ENCODE assay signal across 11 cellular contexts in genomic region chr9:104091028-104091590, GRCh38. TPM values are rescaled to one million over a fixed set of nuclear protein-coding genes. Genes with fewer than 3 reads are reported as not detected.
DNase-seq lines count a peak whose midpoint lies in the region; ATAC-seq and TF ChIP-seq lines count a peak whose summit lies in the region.
"Had no signal": no experiment of that assay in that cellular context is flagged by ENCODE, and none has a peak within 500 bp of the region (broad histone marks: within the 10 kb centered on the region; RNA-seq: fewer than 3 reads in every experiment).

No MANE protein-coding gene starts in this region.

- POLR2A ChIA-PET in activated CD4-positive, alpha-beta T cell treated with anti-CD3 and anti-CD28 coated beads for 36 hours (lab: Charles Lee), result interaction anchor here (0.7 kb wide), 1 partner anchor 315 kb away, joined by 5 read pairs; no protein-coding TSS in a partner anchor

- intact Hi-C loops in activated CD4-positive, alpha-beta T cell treated with anti-CD3 and anti-CD28 coated beads for 36 hours (cut with DNase I, micrococcal nuclease), result loop anchor here (5.0 to 10.0 kb wide), 6 partner anchors 294 to 1356 kb away; partner anchors contain the start of genes FSD1L (in 1 of the 2), NIPSNAP3A (in 1 of the 2) and SLC44A1 (in 1 of the 2)
- intact Hi-C loops in stomach (cut with DNase I; ENCODE audit: low total_unique reads), result no loop called here

- H3K4me1 ChIP-seq in stomach, result peaks cover 14 to 32% (median 26%) of the 10 kb centered on the region in 4 donors

- no peak for TF ChIP-seq POLR2A in stomach (IDR thresholded peaks at IDR 0.05)

- CTCF ChIA-PET in activated CD4-positive, alpha-beta T cell treated with anti-CD3 and anti-CD28 coated beads for 36 hours (lab: Charles Lee), result interaction anchor here (0.7 to 0.8 kb wide), 2 partner anchors 11 to 17 kb away, joined by 3 read pairs; no protein-coding TSS in a partner anchor

- H3K36me3 ChIP-seq in stomach, result no peaks in the 10 kb centered on the region

- no peaks in the 10 kb centered on the region for H3K9me3 ChIP-seq in stomach

- H3K27ac Mint-ChIP-seq in activated CD4-positive, alpha-beta T cell treated with anti-CD3 and anti-CD28 coated beads for 36 hours, result peak overlapping the region; percentile 66
- no peak overlapping the region for H3K27ac Mint-ChIP-seq in stimulated activated effector memory CD8-positive, alpha-beta T cell treated with anti-CD3 and anti-CD28 coated beads, Interleukin-12 subunit alpha, Interleukin-12 subunit beta, amount 100 ng/mL, for 72 hours

- WGBS in stomach, 5 donors, result 56 to 82% (median 70%) methylated on average over 9 of the region's 9 CpGs

- H3K4me1 Mint-ChIP-seq in activated CD4-positive, alpha-beta T cell treated with anti-CD3 and anti-CD28 coated beads for 36 hours, result peaks cover 29% of the 10 kb centered on the region
- H3K4me1 Mint-ChIP-seq in stimulated activated effector memory CD8-positive, alpha-beta T cell treated with anti-CD3 and anti-CD28 coated beads, Interleukin-12 subunit alpha, Interleukin-12 subunit beta, amount 100 ng/mL, for 72 hours, result peaks cover 8% of the 10 kb centered on the region

- peak overlapping the region in 1 of 4 donors; percentile 16 for H3K4me3 ChIP-seq in stomach

- H3K27me3 ChIP-seq in stomach, result no peaks in the 10 kb centered on the region

- H3K4me3 Mint-ChIP-seq in activated CD4-positive, alpha-beta T cell treated with anti-CD3 and anti-CD28 coated beads for 36 hours, result peak overlapping the region; percentile 6
- no peak overlapping the region for H3K4me3 Mint-ChIP-seq in stimulated activated effector memory CD8-positive, alpha-beta T cell treated with anti-CD3 and anti-CD28 coated beads, Interleukin-12 subunit alpha, Interleukin-12 subunit beta, amount 100 ng/mL, for 72 hours

- no peak for ATAC-seq in activated CD4-positive, alpha-beta T cell treated with anti-CD3 and anti-CD28 coated beads for 36 hours
- ATAC-seq in HG02763 (IDR thresholded peaks at IDR 0.05; ENCODE audit: unreplicated experiment), result no peak
- ATAC-seq in GM21528 (IDR thresholded peaks at IDR 0.05; ENCODE audit: low FRiP score, unreplicated experiment), result no peak
- ATAC-seq in stimulated activated effector memory CD8-positive, alpha-beta T cell treated with anti-CD3 and anti-CD28 coated beads, Interleukin-12 subunit alpha, Interleukin-12 subunit beta, amount 100 ng/mL, for 72 hours, result no peak
- ATAC-seq: HepG2 had no signal

- TF ChIP-seq CTCF in stomach (IDR thresholded peaks at IDR 0.05), result no peak

- H3K36me3 Mint-ChIP-seq in activated CD4-positive, alpha-beta T cell treated with anti-CD3 and anti-CD28 coated beads for 36 hours (ENCODE audit: low read depth), result peaks cover 5% of the 10 kb centered on the region
- peaks cover 11% of the 10 kb centered on the region for H3K36me3 Mint-ChIP-seq in stimulated activated effector memory CD8-positive, alpha-beta T cell treated with anti-CD3 and anti-CD28 coated beads, Interleukin-12 subunit alpha, Interleukin-12 subunit beta, amount 100 ng/mL, for 72 hours

- H3K27ac ChIP-seq in epithelial cell of prostate (peak overlapping the region; percentile 3), stomach (peak overlapping the region in 4 of 5 donors; percentile 39 to 92 (median 68))
- H3K27ac ChIP-seq: WERI-Rb-1 had no signal

- no peaks in the 10 kb centered on the region for H3K27me3 Mint-ChIP-seq in activated CD4-positive, alpha-beta T cell treated with anti-CD3 and anti-CD28 coated beads for 36 hours

- no peaks in the 10 kb centered on the region for H3K9me3 Mint-ChIP-seq in activated CD4-positive, alpha-beta T cell treated with anti-CD3 and anti-CD28 coated beads for 36 hours (ENCODE audit: low read depth)
- H3K9me3 Mint-ChIP-seq in stimulated activated effector memory CD8-positive, alpha-beta T cell treated with anti-CD3 and anti-CD28 coated beads, Interleukin-12 subunit alpha, Interleukin-12 subunit beta, amount 100 ng/mL, for 72 hours, result no peaks in the 10 kb centered on the region

- no peak for DNase-seq in activated CD4-positive, alpha-beta T cell treated with anti-CD3 and anti-CD28 coated beads for 36 hours
- no peak for DNase-seq in activated CD4-positive, alpha-beta T cell treated with anti-CD3 and anti-CD28 coated beads for 1 hour
- DNase-seq in NCI-H510A treated with DMSO at 0.1 percent for 48 hours (lab: John Stamatoyannopoulos, UW) (peak; percentile 86), epithelial cell of prostate (ENCODE audit: low read depth, low spot score) (no peak), stomach (no peak)
- DNase-seq in stimulated activated effector memory CD8-positive, alpha-beta T cell treated with anti-CD3 and anti-CD28 coated beads, Interleukin-12 subunit alpha, Interleukin-12 subunit beta, amount 100 ng/mL, for 72 hours (ENCODE audit: low spot score in 2 of 2), result no peak
- DNase-seq: activated naive CD4-positive, alpha-beta T cell treated with Interleukin-2 at 50 U/mL for 16 hours; WERI-Rb-1 had no signal

- no peak for TF ChIP-seq EP300 in stomach (IDR thresholded peaks at IDR 0.05)

RNA-seq across cellular contexts. Expression of gene SMC2, which starts 3.0 kb away (rescaled TPM):
- total RNA-seq in activated CD4-positive, alpha-beta T cell treated with anti-CD3 and anti-CD28 coated beads for 36 hours, result 10 to 100 TPM; 78.4 to 84.5 TPM
- 10 to 100 TPM in 2 of 5 donors, 1 to 10 TPM in 3; 1.4 to 16.0 (median 5.3) TPM for total RNA-seq in stomach
- 1 to 10 TPM; 2.6 to 3.1 (median 2.7) TPM for polyA plus RNA-seq in stomach

Comparison
In these comparisons a context has a peak if more than half of its experiments do, and no peak if none do; other contexts are left out.
1. RNA of gene SMC2, which starts 3.0 kb away (total RNA-seq): 78.4 to 84.5 TPM in activated CD4-positive, alpha-beta T cell treated with anti-CD3 and anti-CD28 coated beads for 36 hours; 1.4 to 16.0 TPM in stomach; every median in the first group is over 4 times any median in the second.